In genomic region chr5:83551826-83552225, GRCh38 we compare ENCODE assay signal across 20 cellular contexts.
A peak's percentile ranks its signal among the peaks of the same experiment; 100 is the strongest.
DNase-seq lines count a peak whose midpoint lies in the region; ATAC-seq, FAIRE-seq and TF ChIP-seq lines count a peak whose summit lies in the region.
"Had no signal": no experiment of that assay in that cellular context is flagged by ENCODE, and none has a peak within 500 bp of the region (broad histone marks: within the 10 kb centered on the region; RNA-seq: fewer than 3 reads in every experiment).

No MANE protein-coding gene starts in this region.

- DNase-seq in bronchial epithelial cell (ENCODE audit: low read depth) = peak; percentile 29
- no peak for DNase-seq in left ventricle myocardium superior
- no peak for DNase-seq in stomach
- no peak for DNase-seq in NCI-H510A treated with DMSO at 0.1 percent for 48 hours (lab: John Stamatoyannopoulos, UW)
- no peak for DNase-seq in NCI-H2107 treated with DMSO at 0.1 percent for 48 hours (lab: John Stamatoyannopoulos, UW; ENCODE audit: unreplicated experiment)
- no peak for DNase-seq in CD14-positive monocyte (ENCODE audit: low spot score)
- DNase-seq in effector memory CD8-positive, alpha-beta T cell = no peak
- DNase-seq: activated CD4-positive, alpha-beta memory T cell treated with anti-CD3 and anti-CD28 coated beads for 36 hours; activated T-cell treated with anti-CD3 and anti-CD28 coated beads, Interleukin-2, amount 50 U/mL, for 72 hours; body of pancreas; C1 segment of cervical spinal cord; DND-41; left colon; natural killer cell; NCI-H1105 treated with DMSO at 0.1 percent for 48 hours; NCI-H226; stimulated activated CD8-positive, alpha-beta memory T cell treated with anti-CD3 and anti-CD28 coated beads, Interleukin-4, amount 100 ng/mL, for 48 hours; tibial artery had no signal

- ATAC-seq in left ventricle myocardium superior = peak; percentile 72
- no peak for ATAC-seq in effector memory CD8-positive, alpha-beta T cell (replicated peaks)
- ATAC-seq: activated T-cell treated with anti-CD3 and anti-CD28 coated beads, Interleukin-2, amount 50 U/mL, for 72 hours; body of pancreas; left colon; natural killer cell had no signal

- no peak for TF ChIP-seq POLR2A in stomach (IDR thresholded peaks at IDR 0.05)

- H3K9ac ChIP-seq in HUES6 (ENCODE audit: low read length) = no peak overlapping the region

- no peak for TF ChIP-seq EP300 in stomach (IDR thresholded peaks at IDR 0.05)

- TF ChIP-seq CTCF in bronchial epithelial cell (IDR thresholded peaks at IDR 0.05; ENCODE audit: insufficient read depth, low read length, severe bottlenecking) = no peak
- no peak for TF ChIP-seq CTCF in stomach (IDR thresholded peaks at IDR 0.05)
- TF ChIP-seq CTCF in CD14-positive monocyte (IDR thresholded peaks at IDR 0.05) = no peak

- H3K27ac Mint-ChIP-seq in CD14-positive monocyte = peak overlapping the region in 3 of 7 donors; percentile 25 to 74 (median 45)
- H3K27ac Mint-ChIP-seq in effector memory CD8-positive, alpha-beta T cell = no peak overlapping the region
- H3K27ac Mint-ChIP-seq: activated CD4-positive, alpha-beta memory T cell treated with anti-CD3 and anti-CD28 coated beads for 36 hours; activated T-cell treated with anti-CD3 and anti-CD28 coated beads, Interleukin-2, amount 50 U/mL, for 72 hours; natural killer cell had no signal

- H3K9me3 ChIP-seq in HUES6 (ENCODE audit: control insufficient read depth, insufficient read depth, low read depth, low read length) = no peaks in the 10 kb centered on the region
- H3K9me3 ChIP-seq in stomach = no peaks in the 10 kb centered on the region
- H3K9me3 ChIP-seq: body of pancreas, SJSA1, tibial artery had no signal

- intact Hi-C loops in left ventricle myocardium superior (cut with micrococcal nuclease) (no loop called here), stomach (cut with DNase I; ENCODE audit: low total_unique reads) (loop anchor here (10.0 kb wide), 1 partner anchor 1207 kb away; no protein-coding TSS in a partner anchor), CD14-positive monocyte (cut with micrococcal nuclease) (no loop called here)

- WGBS in stomach, 5 donors = 15 to 49% (median 35%) methylated on average over 1 of the region's 1 CpG

- H3K4me1 ChIP-seq in HUES6 (ENCODE audit: control insufficient read depth, insufficient read depth, low read length) (no peaks in the 10 kb centered on the region), stomach (peaks cover 0 to 14% (median 0%) of the 10 kb centered on the region in 4 donors)

- H3K36me3 ChIP-seq in HUES6 (ENCODE audit: control insufficient read depth, insufficient read depth, low read length) (peaks cover 91% of the 10 kb centered on the region), bronchial epithelial cell (ENCODE audit: control insufficient read depth, insufficient read depth, low read length) (no peaks in the 10 kb centered on the region), stomach (no peaks in the 10 kb centered on the region)
- H3K36me3 ChIP-seq: tibial artery had no signal

- H3K4me3 ChIP-seq in HUES6 (ENCODE audit: low read depth, low read length) (no peak overlapping the region), bronchial epithelial cell (ENCODE audit: low read depth, low read length) (no peak overlapping the region), stomach (no peak overlapping the region)
- H3K4me3 ChIP-seq: body of pancreas, SJSA1, tibial artery had no signal

- no peak for FAIRE-seq in bronchial epithelial cell (lab: Jason Lieb, UNC)

- peaks cover 84 to 99% of the 10 kb centered on the region in 2 donors for H3K36me3 Mint-ChIP-seq in CD14-positive monocyte
- H3K36me3 Mint-ChIP-seq in effector memory CD8-positive, alpha-beta T cell (ENCODE audit: insufficient read depth) = no peaks in the 10 kb centered on the region
- H3K36me3 Mint-ChIP-seq: activated CD4-positive, alpha-beta memory T cell treated with anti-CD3 and anti-CD28 coated beads for 36 hours; natural killer cell had no signal

- peaks cover 0 to under 1% (median 0%) of the 10 kb centered on the region in 7 donors for H3K9me3 Mint-ChIP-seq in CD14-positive monocyte
- no peaks in the 10 kb centered on the region for H3K9me3 Mint-ChIP-seq in effector memory CD8-positive, alpha-beta T cell
- H3K9me3 Mint-ChIP-seq: activated CD4-positive, alpha-beta memory T cell treated with anti-CD3 and anti-CD28 coated beads for 36 hours; activated T-cell treated with anti-CD3 and anti-CD28 coated beads, Interleukin-2, amount 50 U/mL, for 72 hours; natural killer cell had no signal

- H3K4me1 Mint-ChIP-seq in CD14-positive monocyte = peaks cover 2% of the 10 kb centered on the region
- no peaks in the 10 kb centered on the region for H3K4me1 Mint-ChIP-seq in effector memory CD8-positive, alpha-beta T cell (ENCODE audit: low read depth in 2 of 2)
- H3K4me1 Mint-ChIP-seq: natural killer cell had no signal

- H3K27me3 Mint-ChIP-seq in CD14-positive monocyte (ENCODE audit: low read depth in 3 of 3) = peaks cover 0 to 3% (median 0%) of the 10 kb centered on the region in 3 donors
- no peaks in the 10 kb centered on the region for H3K27me3 Mint-ChIP-seq in effector memory CD8-positive, alpha-beta T cell

- H3K27ac ChIP-seq in HUES6 (ENCODE audit: low read depth, low read length) (0 out of 2 replicates have a peak overlapping the region, but pooled peaks have one; percentile 48), stomach (peak overlapping the region in 3 of 5 donors; percentile 20 to 48 (median 31))
- H3K27ac ChIP-seq: body of pancreas, SJSA1 had no signal

- H3K27me3 ChIP-seq in HUES6 (ENCODE audit: control insufficient read depth, insufficient read depth, low read length) (no peaks in the 10 kb centered on the region), bronchial epithelial cell (ENCODE audit: control insufficient read depth, insufficient read depth, low read length) (no peaks in the 10 kb centered on the region), stomach (no peaks in the 10 kb centered on the region)
- H3K27me3 ChIP-seq: body of pancreas, SJSA1, tibial artery had no signal

- H3K4me3 Mint-ChIP-seq in CD14-positive monocyte = no peak overlapping the region
- no peak overlapping the region for H3K4me3 Mint-ChIP-seq in effector memory CD8-positive, alpha-beta T cell
- H3K4me3 Mint-ChIP-seq: activated CD4-positive, alpha-beta memory T cell treated with anti-CD3 and anti-CD28 coated beads for 36 hours; activated T-cell treated with anti-CD3 and anti-CD28 coated beads, Interleukin-2, amount 50 U/mL, for 72 hours; natural killer cell had no signal
